ENCODE assay signal across 22 cellular contexts in genomic region chr7:141001561-141001960, GRCh38. TPM values are rescaled to one million over a fixed set of nuclear protein-coding genes. Genes with fewer than 3 reads are reported as not detected.
DNase-seq lines count a peak whose midpoint lies in the region; ATAC-seq and TF ChIP-seq lines count a peak whose summit lies in the region.
"Had no signal": no experiment of that assay in that cellular context is flagged by ENCODE, and none has a peak within 500 bp of the region (broad histone marks: within the 10 kb centered on the region; RNA-seq: fewer than 3 reads in every experiment).

No MANE protein-coding gene starts in this region.

- H3K27ac ChIP-seq in 22Rv1 = peak overlapping the region; percentile 27; the same call in 1 of the 2 replicates

- no peaks in the 10 kb centered on the region for H3K9me3 Mint-ChIP-seq in progenitor cell of endocrine pancreas (ENCODE audit: low read depth)
- no peaks in the 10 kb centered on the region for H3K9me3 Mint-ChIP-seq in activated T-cell treated with anti-CD3 and anti-CD28 coated beads, Interleukin-2, amount 50 U/mL, for 72 hours

- H3K36me3 Mint-ChIP-seq in progenitor cell of endocrine pancreas (ENCODE audit: insufficient read depth) = peaks cover 6% of the 10 kb centered on the region
- H3K36me3 Mint-ChIP-seq in activated T-cell treated with anti-CD3 and anti-CD28 coated beads, Interleukin-2, amount 50 U/mL, for 72 hours (ENCODE audit: insufficient read depth in 2 of 2) = peaks cover 0 to 6% of the 10 kb centered on the region in 2 donors

- TF ChIP-seq CTCF in 22Rv1 (IDR thresholded peaks at IDR 0.05) (no peak), progenitor cell of endocrine pancreas (IDR thresholded peaks at IDR 0.05; ENCODE audit: unreplicated experiment) (no peak)

- peak overlapping the region; percentile 30 for H3K4me3 Mint-ChIP-seq in progenitor cell of endocrine pancreas (ENCODE audit: low read depth)
- no peak overlapping the region for H3K4me3 Mint-ChIP-seq in activated T-cell treated with anti-CD3 and anti-CD28 coated beads, Interleukin-2, amount 50 U/mL, for 72 hours
- H3K4me3 Mint-ChIP-seq: CD14-positive monocyte had no signal

- no peak for ATAC-seq in GM21515 (IDR thresholded peaks at IDR 0.05; ENCODE audit: unreplicated experiment)
- no peak for ATAC-seq in activated T-cell treated with anti-CD3 and anti-CD28 coated beads, Interleukin-2, amount 50 U/mL, for 72 hours (replicated peaks in 1 of 2)
- ATAC-seq: SK-N-SH treated with all-trans-retinoic acid at 6 μM for 48 hours had no signal

- H3K27me3 Mint-ChIP-seq in progenitor cell of endocrine pancreas = no peaks in the 10 kb centered on the region
- peaks cover 7% of the 10 kb centered on the region for H3K27me3 Mint-ChIP-seq in activated T-cell treated with anti-CD3 and anti-CD28 coated beads, Interleukin-2, amount 50 U/mL, for 72 hours (ENCODE audit: low read depth)

- H3K4me1 Mint-ChIP-seq in progenitor cell of endocrine pancreas (ENCODE audit: low read depth) = peaks cover 28% of the 10 kb centered on the region
- peaks cover 3% of the 10 kb centered on the region for H3K4me1 Mint-ChIP-seq in activated T-cell treated with anti-CD3 and anti-CD28 coated beads, Interleukin-2, amount 50 U/mL, for 72 hours (ENCODE audit: low read depth)
- H3K4me1 Mint-ChIP-seq: CD14-positive monocyte had no signal

- H3K27ac Mint-ChIP-seq in progenitor cell of endocrine pancreas = peak overlapping the region; percentile 94
- H3K27ac Mint-ChIP-seq in activated T-cell treated with anti-CD3 and anti-CD28 coated beads, Interleukin-2, amount 50 U/mL, for 72 hours = no peak overlapping the region
- H3K27ac Mint-ChIP-seq: CD14-positive monocyte had no signal

- DNase-seq in HuH-7 (ENCODE audit: low spot score) (peak; percentile 42), kidney tubule cell (ENCODE audit: low spot score) (peak; percentile 21), progenitor cell of endocrine pancreas (ENCODE audit: low spot score, unreplicated experiment) (no peak), occipital lobe (lab: John Stamatoyannopoulos, UW) (no peak)
- no peak for DNase-seq in activated T-cell treated with anti-CD3 and anti-CD28 coated beads, Interleukin-2, amount 50 U/mL, for 72 hours
- no peak for DNase-seq in stimulated activated CD4-positive, alpha-beta T cell treated with anti-CD3 and anti-CD28 coated beads, Interleukin-4, amount 100 ng/mL, for 24 hours
- DNase-seq: 8988T; DMS79; MM.1S; NCI-H1092 treated with DMSO at 0.1 percent for 48 hours; NCI-H1436 treated with DMSO at 0.1 percent for 48 hours; NCI-H2029 treated with DMSO at 0.1 percent for 48 hours; NCI-H2171; NCI-H345; NCI-H524; NCI-H774; NK-92 treated with Interleukin-12 subunit alpha and Interleukin-12 subunit beta, amount 100 ng/mL, for 24 hours; SIG-M5 had no signal

RNA-seq across cellular contexts. Expression of gene MRPS33, which starts 13.2 kb away (rescaled TPM):
- total RNA-seq in progenitor cell of endocrine pancreas (48.5 and 49.6 TPM in 2 replicates), occipital lobe (12.6 TPM)
- total RNA-seq in activated T-cell treated with anti-CD3 and anti-CD28 coated beads, Interleukin-2, amount 50 U/mL, for 72 hours = 10 to 100 TPM; 87.6 to 96.0 TPM

Comparison
In these comparisons a context has a peak if more than half of its experiments do, and no peak if none do; other contexts are left out.
1. DNase-seq: peak in HuH-7 (single experiment) and kidney tubule cell (single experiment); none in progenitor cell of endocrine pancreas (single experiment), occipital lobe (single experiment), activated T-cell treated with anti-CD3 and anti-CD28 coated beads, Interleukin-2, amount 50 U/mL, for 72 hours (0 of 2) and stimulated activated CD4-positive, alpha-beta T cell treated with anti-CD3 and anti-CD28 coated beads, Interleukin-4, amount 100 ng/mL, for 24 hours (single experiment).